ENCODE assay signal across 18 cellular contexts in genomic region chrX:102063445-102064074, GRCh38.
A peak's percentile ranks its signal among the peaks of the same experiment; 100 is the strongest.
DNase-seq lines count a peak whose midpoint lies in the region; TF ChIP-seq lines count a peak whose summit lies in the region.
"Had no signal": no experiment of that assay in that cellular context is flagged by ENCODE, and none has a peak within 500 bp of the region (broad histone marks: within the 10 kb centered on the region; RNA-seq: fewer than 3 reads in every experiment).

No MANE protein-coding gene starts in this region.

- POLR2A ChIA-PET in HEK293 (lab: Yijun Ruan, JAX) = no interaction called here

- H3K9me3 ChIP-seq in HEK293 (ENCODE audit: control insufficient read depth, insufficient read depth, low read depth, low read length) (peaks cover 3% of the 10 kb centered on the region; the same call in 1 of the 2 replicates), BE2C (no peaks in the 10 kb centered on the region)
- H3K9me3 ChIP-seq: Caco-2 had no signal

- H3K4me1 ChIP-seq in HEK293 (ENCODE audit: control insufficient read depth, insufficient read depth, low read length) (no peaks in the 10 kb centered on the region), BE2C (no peaks in the 10 kb centered on the region)
- H3K4me1 ChIP-seq: Caco-2 had no signal

- H3K36me3 ChIP-seq in HEK293 (ENCODE audit: control insufficient read depth in 2 of 2, insufficient read depth in 1 of 2, low read length in 2 of 2) (no peaks in the 10 kb centered on the region), BE2C (no peaks in the 10 kb centered on the region)

- DNase-seq in ELR (ENCODE audit: low read depth) (peak; percentile 19), OCI-M1 (lab: John Stamatoyannopoulos, UW) (peak; percentile 18), fibroblast of mammary gland (ENCODE audit: low read depth) (peak; percentile 4), BE2C (no peak), amygdala (lab: John Stamatoyannopoulos, UW) (no peak)
- no peak for DNase-seq in activated CD4-positive, alpha-beta T cell treated with anti-CD3 and anti-CD28 coated beads, Interleukin-2, amount 50 U/mL, for 1 hour
- DNase-seq in stimulated activated CD4-positive, alpha-beta T cell treated with anti-CD3 and anti-CD28 coated beads, Interleukin-4, amount 100 ng/mL, for 1 hour = no peak
- DNase-seq: Caco-2, H9, KG1, NCI-H1048, NCI-H1436 treated with DMSO at 0.1 percent for 48 hours, NCI-H2029, NCI-H2171, NCI-H526, SHP77 had no signal

- CTCF ChIA-PET in HEK293 (lab: Yijun Ruan, JAX) = interaction anchor here (0.7 kb wide), 1 partner anchor 346 kb away, joined by 4 read pairs; no protein-coding TSS in a partner anchor

- H3K27ac ChIP-seq in HEK293 (ENCODE audit: extremely low read depth, low read depth, low read length) = no peak overlapping the region
- H3K27ac ChIP-seq: SK-N-MC had no signal

- H3K27me3 ChIP-seq in BE2C = no peaks in the 10 kb centered on the region

- TF ChIP-seq CTCF in HEK293 (tag by site-specific recombination; IDR thresholded peaks at IDR 0.05) = no peak
- TF ChIP-seq CTCF in fibroblast of mammary gland (conservative IDR thresholded peaks at IDR 0.05; ENCODE audit: control insufficient read depth, insufficient read depth, low read depth, low read length) = no peak
- no peak for TF ChIP-seq CTCF in BE2C (IDR thresholded peaks at IDR 0.05; ENCODE audit: low read depth, low read length)

- H3K4me3 ChIP-seq in HEK293 (ENCODE audit: low read depth, low read length) = no peak overlapping the region
- no peak overlapping the region for H3K4me3 ChIP-seq in fibroblast of mammary gland (ENCODE audit: control insufficient read depth, low read depth, low read length)
- H3K4me3 ChIP-seq in BE2C (ENCODE audit: low read depth, low read length) = no peak overlapping the region
- H3K4me3 ChIP-seq: SK-N-MC had no signal

TF ChIP-seq in HEK293, 187 proteins besides CTCF, POLR2A, EP300 and RAD21 (continues in another document):
- TF ChIP-seq ZNF10 (tag by site-specific recombination; IDR thresholded peaks at IDR 0.05) = no peak
- TF ChIP-seq ZNF19 (tag by site-specific recombination; IDR thresholded peaks at IDR 0.05; ENCODE audit: low read depth) = no peak
- TF ChIP-seq ZBTB7A (tag by site-specific recombination; IDR thresholded peaks at IDR 0.05; ENCODE audit: low read depth) = no peak
- TF ChIP-seq ZNF639 (tag by site-specific recombination; IDR thresholded peaks at IDR 0.05) = no peak
- TF ChIP-seq ZNF549 (tag by site-specific recombination; IDR thresholded peaks at IDR 0.05) = 0 out of 2 replicates have a peak, but pooled peaks have one; percentile 6
- TF ChIP-seq ZNF664 (tag by site-specific recombination; IDR thresholded peaks at IDR 0.05) = no peak
- no peak for TF ChIP-seq ZNF626 (tag by site-specific recombination; IDR thresholded peaks at IDR 0.05)
- TF ChIP-seq ZNF776 (tag by site-specific recombination; IDR thresholded peaks at IDR 0.05; ENCODE audit: borderline replicate concordance) = no peak
- TF ChIP-seq ZNF449 (tag by site-specific recombination; IDR thresholded peaks at IDR 0.05) = no peak
- no peak for TF ChIP-seq ZNF37A (tag by site-specific recombination; IDR thresholded peaks at IDR 0.05)
- no peak for TF ChIP-seq ZNF513 (tag by site-specific recombination; IDR thresholded peaks at IDR 0.05)
- TF ChIP-seq ZNF23 (tag by site-specific recombination; IDR thresholded peaks at IDR 0.05; ENCODE audit: borderline replicate concordance) = no peak
- no peak for TF ChIP-seq ELK4 (IDR thresholded peaks at IDR 0.05; ENCODE audit: borderline replicate concordance, low read depth, low read length)
- peak; percentile 69; the same call in 1 of the 2 replicates for TF ChIP-seq TRIM28 (IDR thresholded peaks at IDR 0.05; ENCODE audit: borderline replicate concordance, low read length)
- no peak for TF ChIP-seq ZNF223 (tag by site-specific recombination; IDR thresholded peaks at IDR 0.05)
- no peak for TF ChIP-seq ZNF610 (tag by site-specific recombination; IDR thresholded peaks at IDR 0.05; ENCODE audit: borderline replicate concordance)
- no peak for TF ChIP-seq ZFP69B (tag by site-specific recombination; IDR thresholded peaks at IDR 0.05)
- TF ChIP-seq MEIS1 (CRISPR knock-in tag; IDR thresholded peaks at IDR 0.05; ENCODE audit: borderline replicate concordance) = no peak
- no peak for TF ChIP-seq ZNF121 (tag by site-specific recombination; IDR thresholded peaks at IDR 0.05)
- no peak for TF ChIP-seq ZNF335 (tag by site-specific recombination; conservative IDR thresholded peaks at IDR 0.05)
- TF ChIP-seq ZNF274 (IDR thresholded peaks at IDR 0.05; ENCODE audit: low read length) = no peak
- no peak for TF ChIP-seq ZNF274 (tag by site-specific recombination; IDR thresholded peaks at IDR 0.05; ENCODE audit: borderline replicate concordance)
- TF ChIP-seq ZNF426 (tag by site-specific recombination; IDR thresholded peaks at IDR 0.05) = no peak
- TF ChIP-seq ZNF629 (tag by site-specific recombination; IDR thresholded peaks at IDR 0.05) = no peak
- no peak for TF ChIP-seq ZNF394 (tag by site-specific recombination; IDR thresholded peaks at IDR 0.05; ENCODE audit: borderline replicate concordance)
- TF ChIP-seq SETDB1 (IDR thresholded peaks at IDR 0.05; ENCODE audit: insufficient read length, low read length) = peak; percentile 99
- TF ChIP-seq ZNF280D (tag by site-specific recombination; IDR thresholded peaks at IDR 0.05) = 0 out of 2 replicates have a peak, but pooled peaks have one; percentile 26

Comparison
In these comparisons a context has a peak if more than half of its experiments do, and no peak if none do; other contexts are left out.
1. DNase-seq: peak in ELR (single experiment), OCI-M1 (single experiment) and fibroblast of mammary gland (single experiment); none in BE2C (single experiment), activated CD4-positive, alpha-beta T cell treated with anti-CD3 and anti-CD28 coated beads, Interleukin-2, amount 50 U/mL, for 1 hour (single experiment), amygdala (0 of 56) and stimulated activated CD4-positive, alpha-beta T cell treated with anti-CD3 and anti-CD28 coated beads, Interleukin-4, amount 100 ng/mL, for 1 hour (single experiment).